ENCODE assay signal across 1 cellular context in genomic region chr1:21176589-21177555, GRCh38.
TF ChIP-seq lines count a peak whose summit lies in the region.

Gene EIF4G3, minus strand, starts transcription at chr1:21176897. Its CDS starts 174,155 bp downstream, at chr1:21002742.

TF ChIP-seq in HepG2, 621 proteins besides CTCF, POLR2A, EP300 and RAD21 (continued from another document):
- TF ChIP-seq ZNF687 (CRISPR knock-in tag; IDR thresholded peaks at IDR 0.05), result peak; percentile 81
- TF ChIP-seq ZSCAN20 (CRISPR knock-in tag; IDR thresholded peaks at IDR 0.05; ENCODE audit: borderline replicate concordance), result 0 out of 2 replicates have a peak, but pooled peaks have one; percentile 34
- TF ChIP-seq GABPB1 (CRISPR knock-in tag; IDR thresholded peaks at IDR 0.05), result peak; percentile 62; the same call in 1 of the 2 replicates
- TF ChIP-seq SIN3B (IDR thresholded peaks at IDR 0.05; ENCODE audit: low read length), result no peak
- TF ChIP-seq SRSF1 (optimal IDR thresholded peaks at IDR 0.05; ENCODE audit: low read depth, low read length), result peak; percentile 97
- no peak for TF ChIP-seq SOX13 (IDR thresholded peaks at IDR 0.05)
- TF ChIP-seq SOX13 (CRISPR knock-in tag; conservative IDR thresholded peaks at IDR 0.05 in 1 of 2, IDR thresholded peaks at IDR 0.05 in 1 of 2), result 0 out of 4 replicates have a peak, but pooled peaks of 1 of the 2 experiments have one; percentile 6
- TF ChIP-seq ATF7-NPFF (CRISPR knock-in tag; IDR thresholded peaks at IDR 0.05; ENCODE audit: low read depth), result 0 out of 2 replicates have a peak, but pooled peaks have one; percentile 29
- no peak for TF ChIP-seq TSC22D2 (CRISPR knock-in tag; IDR thresholded peaks at IDR 0.05; ENCODE audit: borderline replicate concordance)
- TF ChIP-seq ZNF879 (CRISPR knock-in tag; IDR thresholded peaks at IDR 0.05), result no peak
- TF ChIP-seq, protein P1, sequence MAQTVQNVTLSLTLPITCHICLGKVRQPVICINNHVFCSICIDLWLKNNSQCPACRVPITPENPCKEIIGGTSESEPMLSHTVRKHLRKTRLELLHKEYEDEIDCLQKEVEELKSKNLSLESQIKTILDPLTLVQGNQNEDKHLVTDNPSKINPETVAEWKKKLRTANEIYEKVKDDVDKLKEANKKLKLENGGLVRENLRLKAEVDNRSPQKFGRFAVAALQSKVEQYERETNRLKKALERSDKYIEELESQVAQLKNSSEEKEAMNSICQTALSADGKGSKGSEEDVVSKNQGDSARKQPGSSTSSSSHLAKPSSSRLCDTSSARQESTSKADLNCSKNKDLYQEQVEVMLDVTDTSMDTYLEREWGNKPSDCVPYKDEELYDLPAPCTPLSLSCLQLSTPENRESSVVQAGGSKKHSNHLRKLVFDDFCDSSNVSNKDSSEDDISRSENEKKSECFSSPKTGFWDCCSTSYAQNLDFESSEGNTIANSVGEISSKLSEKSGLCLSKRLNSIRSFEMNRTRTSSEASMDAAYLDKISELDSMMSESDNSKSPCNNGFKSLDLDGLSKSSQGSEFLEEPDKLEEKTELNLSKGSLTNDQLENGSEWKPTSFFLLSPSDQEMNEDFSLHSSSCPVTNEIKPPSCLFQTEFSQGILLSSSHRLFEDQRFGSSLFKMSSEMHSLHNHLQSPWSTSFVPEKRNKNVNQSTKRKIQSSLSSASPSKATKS (CRISPR knock-in tag; IDR thresholded peaks at IDR 0.05), result no peak
- peak; percentile 61; the same call in 1 of the 2 replicates for TF ChIP-seq ZSCAN31 (CRISPR knock-in tag; IDR thresholded peaks at IDR 0.05; ENCODE audit: low read depth)
- TF ChIP-seq ASH2L (IDR thresholded peaks at IDR 0.05; ENCODE audit: insufficient read length, low read depth, low read length), result peak; percentile 91
- no peak for TF ChIP-seq ZNF281 (CRISPR knock-in tag; IDR thresholded peaks at IDR 0.05; ENCODE audit: borderline replicate concordance)
- 0 out of 2 replicates have a peak, but pooled peaks have one; percentile 24 for TF ChIP-seq MAF1 (CRISPR knock-in tag; IDR thresholded peaks at IDR 0.05; ENCODE audit: borderline replicate concordance)
- no peak for TF ChIP-seq ETV6 (CRISPR knock-in tag; conservative IDR thresholded peaks at IDR 0.05)
- no peak for TF ChIP-seq GMEB2 (CRISPR knock-in tag; IDR thresholded peaks at IDR 0.05; ENCODE audit: low read depth)
- TF ChIP-seq ZNF44 (CRISPR knock-in tag; IDR thresholded peaks at IDR 0.05), result no peak
- no peak for TF ChIP-seq ATF2 (CRISPR knock-in tag; IDR thresholded peaks at IDR 0.05)
- TF ChIP-seq ZBTB34 (CRISPR knock-in tag; IDR thresholded peaks at IDR 0.05), result no peak
- peak; percentile 30; the same call in 1 of the 2 replicates for TF ChIP-seq ZFY (CRISPR knock-in tag; IDR thresholded peaks at IDR 0.05)
- TF ChIP-seq, protein P2, sequence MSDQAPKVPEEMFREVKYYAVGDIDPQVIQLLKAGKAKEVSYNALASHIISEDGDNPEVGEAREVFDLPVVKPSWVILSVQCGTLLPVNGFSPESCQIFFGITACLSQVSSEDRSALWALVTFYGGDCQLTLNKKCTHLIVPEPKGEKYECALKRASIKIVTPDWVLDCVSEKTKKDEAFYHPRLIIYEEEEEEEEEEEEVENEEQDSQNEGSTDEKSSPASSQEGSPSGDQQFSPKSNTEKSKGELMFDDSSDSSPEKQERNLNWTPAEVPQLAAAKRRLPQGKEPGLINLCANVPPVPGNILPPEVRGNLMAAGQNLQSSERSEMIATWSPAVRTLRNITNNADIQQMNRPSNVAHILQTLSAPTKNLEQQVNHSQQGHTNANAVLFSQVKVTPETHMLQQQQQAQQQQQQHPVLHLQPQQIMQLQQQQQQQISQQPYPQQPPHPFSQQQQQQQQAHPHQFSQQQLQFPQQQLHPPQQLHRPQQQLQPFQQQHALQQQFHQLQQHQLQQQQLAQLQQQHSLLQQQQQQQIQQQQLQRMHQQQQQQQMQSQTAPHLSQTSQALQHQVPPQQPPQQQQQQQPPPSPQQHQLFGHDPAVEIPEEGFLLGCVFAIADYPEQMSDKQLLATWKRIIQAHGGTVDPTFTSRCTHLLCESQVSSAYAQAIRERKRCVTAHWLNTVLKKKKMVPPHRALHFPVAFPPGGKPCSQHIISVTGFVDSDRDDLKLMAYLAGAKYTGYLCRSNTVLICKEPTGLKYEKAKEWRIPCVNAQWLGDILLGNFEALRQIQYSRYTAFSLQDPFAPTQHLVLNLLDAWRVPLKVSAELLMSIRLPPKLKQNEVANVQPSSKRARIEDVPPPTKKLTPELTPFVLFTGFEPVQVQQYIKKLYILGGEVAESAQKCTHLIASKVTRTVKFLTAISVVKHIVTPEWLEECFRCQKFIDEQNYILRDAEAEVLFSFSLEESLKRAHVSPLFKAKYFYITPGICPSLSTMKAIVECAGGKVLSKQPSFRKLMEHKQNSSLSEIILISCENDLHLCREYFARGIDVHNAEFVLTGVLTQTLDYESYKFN (CRISPR knock-in tag; conservative IDR thresholded peaks at IDR 0.05), result no peak
- TF ChIP-seq IKZF4 (CRISPR knock-in tag; IDR thresholded peaks at IDR 0.05; ENCODE audit: borderline replicate concordance, low read depth, not compliant biosample characterization), result peak; percentile 17
TF ChIP-seq in HepG2: peak in this region for 134.
